ENCODE assay signal across 8 cellular contexts in genomic region chr19:37905936-37906867, GRCh38. TPM values are rescaled to one million over a fixed set of nuclear protein-coding genes. Genes with fewer than 3 reads are reported as not detected.
DNase-seq lines count a peak whose midpoint lies in the region; ATAC-seq and TF ChIP-seq lines count a peak whose summit lies in the region.

WDR87 (minus strand) TSS chr19:37906594; CDS start chr19:37898239, 8,355 bp downstream.

- no peak for TF ChIP-seq CTCF in GM10266 (IDR thresholded peaks at IDR 0.05; ENCODE audit: control insufficient read depth, insufficient read depth, low read depth, missing control alignments)
- peak in 1 of 3 experiments; percentile 12 for TF ChIP-seq CTCF in nephron (IDR thresholded peaks at IDR 0.05; ENCODE audit: unreplicated experiment in 3 of 3)
- no peak for TF ChIP-seq CTCF in tibial nerve (IDR thresholded peaks at IDR 0.05)

- H3K9me3 Mint-ChIP-seq in nephron: no peaks in the 10 kb centered on the region

- peak within 1 kb of the TSS; percentile 69 to 89 (median 83) for H3K4me3 ChIP-seq in tibial nerve

- no peaks in the 10 kb centered on the region for H3K36me3 Mint-ChIP-seq in nephron (ENCODE audit: low read depth)

- H3K27ac Mint-ChIP-seq in nephron: peak within 1 kb of the TSS; percentile 91 to 98 (median 95)

- no peak for TF ChIP-seq POLR2A in tibial nerve (IDR thresholded peaks at IDR 0.05)

- no peak for TF ChIP-seq EP300 in tibial nerve (IDR thresholded peaks at IDR 0.05)

- no peaks in the 10 kb centered on the region for H3K36me3 ChIP-seq in tibial nerve

- H3K4me1 ChIP-seq in tibial nerve: peaks cover 0 to 21% (median 13%) of the 10 kb centered on the region in 4 donors

- H3K27me3 Mint-ChIP-seq in nephron (ENCODE audit: low read depth): no peaks in the 10 kb centered on the region

- peak within 1 kb of the TSS in 3 of 4 donors; percentile 50 to 80 (median 76) for H3K27ac ChIP-seq in tibial nerve

- 8 to 10% methylated on average over 60 to 63 of the region's 63 CpGs for WGBS in tibial nerve, 2 donors

- H3K9me3 ChIP-seq in tibial nerve: no peaks in the 10 kb centered on the region

- H3K4me1 Mint-ChIP-seq in nephron: peaks cover 34% of the 10 kb centered on the region

- H3K4me3 Mint-ChIP-seq in nephron: peak within 1 kb of the TSS; percentile 95 to 98 (median 95)

- no peaks in the 10 kb centered on the region for H3K27me3 ChIP-seq in tibial nerve

- peak; percentile 64 for DNase-seq in GM10266 (ENCODE audit: extremely low spot score)
- DNase-seq in NCI-H69 (lab: John Stamatoyannopoulos, UW): peak; percentile 96
- peak; percentile 26 for DNase-seq in activated T-cell treated with anti-CD3 and anti-CD28 coated beads for 24 hours (ENCODE audit: low read depth)
- no peak for DNase-seq in tibial nerve (ENCODE audit: low spot score in 2 of 2)
- DNase-seq in glomerular visceral epithelial cell (ENCODE audit: extremely low spot score): no peak

- peak; percentile 16 for ATAC-seq in HG02973 (IDR thresholded peaks at IDR 0.05; ENCODE audit: unreplicated experiment)
- ATAC-seq in esophagus mucosa: peak; percentile 38

RNA-seq across cellular contexts. Expression of gene WDR87, which starts in this region (rescaled TPM):
- total RNA-seq in esophagus mucosa (not detected), tibial nerve (not detected)

Comparison
In these comparisons a context has a peak if more than half of its experiments do, and no peak if none do; other contexts are left out.
1. Peak in ATAC-seq in esophagus mucosa; RNA of the gene not detected or under 1 TPM.
2. DNase-seq: peak in GM10266 (single experiment), NCI-H69 (single experiment) and activated T-cell treated with anti-CD3 and anti-CD28 coated beads for 24 hours (single experiment); none in tibial nerve (0 of 2) and glomerular visceral epithelial cell (single experiment).